ENCODE assay signal across 8 cellular contexts in the genomic region with DNA sequence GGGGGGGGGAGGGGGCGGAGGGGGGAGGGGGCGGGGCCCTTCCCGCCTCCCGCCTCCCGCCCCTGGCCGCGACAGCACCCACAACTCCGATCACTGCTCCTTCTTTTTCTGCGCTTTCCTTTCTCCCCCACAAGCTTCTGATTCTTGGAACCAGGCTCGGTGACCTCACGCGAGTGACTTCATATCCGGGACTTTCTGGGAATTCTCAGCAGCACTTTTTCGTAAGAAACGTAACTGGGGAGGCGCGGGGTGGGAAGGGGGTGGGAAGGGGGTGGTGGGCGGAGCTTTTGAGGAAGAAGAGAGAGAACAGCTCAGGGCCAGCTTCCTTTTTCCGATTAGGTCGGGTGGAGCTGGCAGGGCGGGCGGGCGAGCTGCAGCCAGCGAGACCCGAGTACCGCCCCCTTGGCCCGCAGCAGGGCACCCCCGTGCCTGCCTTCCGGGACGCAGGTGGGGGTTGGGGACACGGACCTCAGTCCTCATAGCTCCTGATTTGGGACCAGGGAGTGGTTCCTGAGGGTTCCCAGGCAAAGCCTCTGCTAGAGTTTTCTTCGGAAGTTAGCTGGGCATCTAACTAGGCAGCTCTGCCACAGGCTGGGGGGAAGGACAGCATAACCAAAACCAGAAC. TPM values are rescaled to one million over a fixed set of nuclear protein-coding genes. Genes with fewer than 3 reads are reported as not detected.
DNase-seq lines count a peak whose midpoint lies in the region; ATAC-seq and TF ChIP-seq lines count a peak whose summit lies in the region.

No MANE protein-coding gene starts in this region.

- H3K36me3 ChIP-seq in CD4-positive, alpha-beta memory T cell (ENCODE audit: insufficient read depth, low read length), result no peaks in the 10 kb centered on the region

- no peaks in the 10 kb centered on the region for H3K36me3 Mint-ChIP-seq in CD4-positive, alpha-beta memory T cell
- H3K36me3 Mint-ChIP-seq in activated B cell treated with CpG ODN at 0.5 μM for 24 hours (ENCODE audit: low read depth), result no peaks in the 10 kb centered on the region

- POLR2A ChIA-PET in CD4-positive, alpha-beta memory T cell (lab: Charles Lee; ENCODE audit: partially characterized antibody), result interaction anchor here (1.1 to 2.4 kb wide), 6 partner anchors 10 to 119 kb away, joined by 3 to 13 read pairs (median 4); partner anchors contain the start of genes GORASP1 and TTC21A
- POLR2A ChIA-PET in activated B cell treated with CpG ODN at 0.5 μM for 24 hours (lab: Charles Lee), result interaction anchor here (0.6 to 2.9 kb wide), 8 partner anchors 9 to 72 kb away, joined by 3 to 14 read pairs (median 4); partner anchors contain the start of genes GORASP1, TTC21A and XIRP1

- H3K27me3 ChIP-seq in CD4-positive, alpha-beta memory T cell (ENCODE audit: insufficient read depth, low read length), result no peaks in the 10 kb centered on the region

- H3K27ac Mint-ChIP-seq in CD4-positive, alpha-beta memory T cell, result peak overlapping the region; percentile 68 to 97 (median 95)
- H3K27ac Mint-ChIP-seq in activated B cell treated with CpG ODN at 0.5 μM for 24 hours, result peak overlapping the region; percentile 41

- H3K9me3 ChIP-seq in CD4-positive, alpha-beta memory T cell (ENCODE audit: control insufficient read depth in 1 of 2, low read length in 2 of 2), result no peaks in the 10 kb centered on the region

- H3K27ac ChIP-seq in CD4-positive, alpha-beta memory T cell (ENCODE audit: low read depth, low read length), result peak overlapping the region; percentile 63
- peak overlapping the region; percentile 49 to 93 (median 83) for H3K27ac ChIP-seq in skin epidermis

- peak overlapping the region; percentile 78 to 91 (median 82) for H3K4me3 Mint-ChIP-seq in CD4-positive, alpha-beta memory T cell
- peak overlapping the region; percentile 85 for H3K4me3 Mint-ChIP-seq in activated B cell treated with CpG ODN at 0.5 μM for 24 hours

- H3K4me3 ChIP-seq in CD4-positive, alpha-beta memory T cell (ENCODE audit: low read length in 2 of 2), result peak overlapping the region; percentile 50 to 71
- H3K4me3 ChIP-seq in cardiac fibroblast (replicated peaks in 1 of 2; ENCODE audit: low read depth in 2 of 2, low read length in 2 of 2) (peak overlapping the region; percentile 29 to 49), skin epidermis (peak overlapping the region; percentile 30 to 40 (median 36))

- DNase-seq in CD4-positive, alpha-beta memory T cell, result peak; percentile 49 to 71 (median 57)
- DNase-seq in NCI-H2081 treated with DMSO at 0.1 percent for 48 hours (lab: John Stamatoyannopoulos, UW) (peak; percentile 12), activated B cell treated with CpG ODN at 0.5 μM for 24 hours (peak; percentile 64), cardiac fibroblast (ENCODE audit: low read depth in 2 of 2) (peak; percentile 97 to 99), inferior parietal cortex (ENCODE audit: extremely low spot score) (peak; percentile 81)

- peaks cover 0 to 2% (median 0%) of the 10 kb centered on the region in 8 donors for H3K9me3 Mint-ChIP-seq in CD4-positive, alpha-beta memory T cell
- no peaks in the 10 kb centered on the region for H3K9me3 Mint-ChIP-seq in activated B cell treated with CpG ODN at 0.5 μM for 24 hours

- no peaks in the 10 kb centered on the region for H3K27me3 Mint-ChIP-seq in CD4-positive, alpha-beta memory T cell
- H3K27me3 Mint-ChIP-seq in activated B cell treated with CpG ODN at 0.5 μM for 24 hours, result no peaks in the 10 kb centered on the region

- CTCF ChIA-PET in CD4-positive, alpha-beta memory T cell (lab: Charles Lee; ENCODE audit: partially characterized antibody), result interaction anchor here (0.9 to 1.8 kb wide), 12 partner anchors 9 to 115 kb away, joined by 3 to 10 read pairs (median 4); no protein-coding TSS in a partner anchor
- CTCF ChIA-PET in activated B cell treated with CpG ODN at 0.5 μM for 24 hours (lab: Charles Lee), result interaction anchor here (0.7 to 1.4 kb wide), 6 partner anchors 12 to 113 kb away, joined by 3 to 6 read pairs (median 4); no protein-coding TSS in a partner anchor

- peak; percentile 51 for ATAC-seq in GM21529 (IDR thresholded peaks at IDR 0.05; ENCODE audit: unreplicated experiment)
- peak; percentile 57 for ATAC-seq in activated B cell treated with CpG ODN at 0.5 μM for 24 hours (ENCODE audit: low read depth)
- ATAC-seq in HG03442 (IDR thresholded peaks at IDR 0.05; ENCODE audit: unreplicated experiment), result no peak

- peaks cover 32 to 52% (median 39%) of the 10 kb centered on the region in 4 donors for H3K4me1 Mint-ChIP-seq in CD4-positive, alpha-beta memory T cell
- H3K4me1 Mint-ChIP-seq in activated B cell treated with CpG ODN at 0.5 μM for 24 hours, result peaks cover 31% of the 10 kb centered on the region

- TF ChIP-seq CTCF in activated B cell treated with CpG ODN at 0.5 μM for 24 hours (IDR thresholded peaks at IDR 0.05) (no peak), cardiac fibroblast (IDR thresholded peaks at IDR 0.05; ENCODE audit: low read depth, low read length) (no peak)

- intact Hi-C loops in CD4-positive, alpha-beta memory T cell (cut with micrococcal nuclease), result no loop called here
- intact Hi-C loops in activated B cell treated with CpG ODN at 0.5 μM for 24 hours (cut with micrococcal nuclease), result loop anchor here (5.0 kb wide), 2 partner anchors 126 to 1129 kb away; partner anchors contain the start of genes EIF1B, SCN11A and WDR48

- peaks cover 38% of the 10 kb centered on the region for H3K4me1 ChIP-seq in CD4-positive, alpha-beta memory T cell (ENCODE audit: insufficient read depth, low read length)

RNA-seq across cellular contexts. Expression of gene XIRP1, which starts 14.6 kb away (rescaled TPM):
- total RNA-seq in CD4-positive, alpha-beta memory T cell, result not detected
- polyA plus RNA-seq in CD4-positive, alpha-beta memory T cell, result under 1 TPM in 1 of 2 donors, not detected in 1; 0.03 TPM
- total RNA-seq in activated B cell treated with CpG ODN at 0.5 μM for 24 hours, result 0.29 and 0.60 TPM in 2 replicates

RNA-seq across cellular contexts. Expression of gene CSRNP1, which starts 24.4 kb away (rescaled TPM):
- total RNA-seq in CD4-positive, alpha-beta memory T cell, result 10 to 100 TPM; 14.9 to 15.3 TPM
- 10 to 100 TPM; 22.5 to 89.7 TPM for polyA plus RNA-seq in CD4-positive, alpha-beta memory T cell
- 17.5 and 18.1 TPM in 2 replicates for total RNA-seq in activated B cell treated with CpG ODN at 0.5 μM for 24 hours

Comparison
In these comparisons a context has a peak if more than half of its experiments do, and no peak if none do; other contexts are left out.
1. DNase-seq: peak in every context shown above with its lines; median percentile 98 in cardiac fibroblast; 81 in inferior parietal cortex; 64 in activated B cell treated with CpG ODN at 0.5 μM for 24 hours; 57 in CD4-positive, alpha-beta memory T cell; 12 in NCI-H2081 treated with DMSO at 0.1 percent for 48 hours.